Comparison of ENCODE assay signal across 7 cellular contexts in the genomic region with DNA sequence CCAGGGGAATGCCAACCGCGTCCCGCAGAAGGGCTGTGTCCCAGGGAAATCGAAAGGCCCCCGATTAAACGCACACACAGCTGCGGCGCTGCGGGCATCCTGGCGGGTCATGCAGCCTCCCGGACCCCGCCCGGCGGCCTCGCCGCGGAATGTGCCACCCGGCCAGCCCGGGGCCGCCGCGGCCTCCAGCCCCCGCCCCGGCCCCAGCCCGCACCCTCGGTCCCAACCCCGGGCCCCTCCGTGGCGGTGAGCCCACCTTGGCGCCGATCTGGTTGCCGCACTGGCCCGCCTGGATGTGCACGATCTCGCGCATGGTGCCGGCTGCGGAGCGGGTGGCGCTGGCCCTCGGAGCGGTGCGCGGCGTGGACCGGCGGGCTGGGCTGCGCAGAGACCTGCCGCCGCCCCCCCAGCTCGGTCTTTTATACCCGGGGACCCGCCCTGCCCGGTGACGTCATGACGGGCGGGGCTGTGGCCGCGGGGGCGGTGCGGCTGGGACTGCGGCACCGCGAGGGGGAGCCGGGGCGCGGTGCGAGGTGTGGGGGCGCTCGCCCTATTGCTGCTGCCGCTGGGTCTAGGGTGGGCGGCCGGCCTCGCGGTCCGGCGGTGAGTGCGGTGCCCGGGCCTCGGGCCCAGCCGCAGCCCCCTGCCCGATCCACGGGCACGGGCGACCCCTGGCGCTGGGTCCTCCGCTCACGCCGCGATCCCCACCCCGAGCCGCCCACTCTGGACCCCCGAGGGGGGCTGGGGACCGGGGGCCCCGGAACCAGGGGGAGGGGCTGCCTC. TPM values are rescaled to one million over a fixed set of nuclear protein-coding genes. Genes with fewer than 3 reads are reported as not detected.
DNase-seq lines count a peak whose midpoint lies in the region; ATAC-seq and TF ChIP-seq lines count a peak whose summit lies in the region.

A gene (minus strand): TSS at position 394 of the 783 bp plus-strand sequence. CDS start 81 bp downstream, at position 313.

- H3K36me3 Mint-ChIP-seq in WTC11, result peaks cover 29% of the 10 kb centered on the region

- TF ChIP-seq CTCF in WTC11 (IDR thresholded peaks at IDR 0.05) (no peak), cardiac fibroblast (IDR thresholded peaks at IDR 0.05; ENCODE audit: low read depth, low read length) (no peak)

- H3K27ac Mint-ChIP-seq in WTC11, result peak within 1 kb of the TSS; percentile 74; the same call in 1 of the 2 replicates

- peak; percentile 86 for TF ChIP-seq POLR2A in GM15510 (IDR thresholded peaks at IDR 0.05; ENCODE audit: borderline replicate concordance, extremely low read depth, insufficient read length)

- peaks cover 52% of the 10 kb centered on the region for H3K4me1 Mint-ChIP-seq in WTC11

- peak; percentile 60 for DNase-seq in NCI-H1105 treated with DMSO at 0.1 percent for 48 hours (lab: John Stamatoyannopoulos, UW)
- DNase-seq in WTC11 (ENCODE audit: low spot score), result peak; percentile 79
- DNase-seq in cardiac fibroblast (ENCODE audit: low read depth in 2 of 2), result peak; percentile 77 to 91
- DNase-seq in iris pigment epithelial cell (ENCODE audit: low read depth), result peak; percentile 77
- peak; percentile 87 for DNase-seq in stimulated activated CD4-positive, alpha-beta T cell treated with anti-CD3 and anti-CD28 coated beads, Interleukin-12 subunit alpha, Interleukin-12 subunit beta, amount 100 ng/mL, for 4 hours

- peak within 1 kb of the TSS; percentile 78 to 84 for H3K4me3 ChIP-seq in cardiac fibroblast (replicated peaks in 1 of 2; ENCODE audit: low read depth in 2 of 2, low read length in 2 of 2)

- CTCF ChIA-PET in WTC11 (lab: Charles Lee), result interaction anchor here (0.6 to 2.5 kb wide), 11 partner anchors 9 to 119 kb away, joined by 3 to 19 read pairs (median 4); a partner anchor contains a TSS

- peak within 1 kb of the TSS; percentile 97 for H3K4me3 Mint-ChIP-seq in WTC11

- H3K9me3 Mint-ChIP-seq in WTC11, result no peaks in the 10 kb centered on the region

- POLR2A ChIA-PET in WTC11 (lab: Charles Lee), result interaction anchor here (1.0 to 3.6 kb wide), 4 partner anchors 14 to 73 kb away, joined by 3 to 24 read pairs (median 5); no protein-coding TSS in a partner anchor

- ATAC-seq in HG02588 (IDR thresholded peaks at IDR 0.05; ENCODE audit: unreplicated experiment) (peak; percentile 83), WTC11 (peak; percentile 75)

- H3K27me3 Mint-ChIP-seq in WTC11 (ENCODE audit: low read depth), result no peaks in the 10 kb centered on the region

TF ChIP-seq in WTC11, 78 proteins besides CTCF, POLR2A, EP300 and RAD21 (continues in another document):
- TF ChIP-seq GABPB1 (CRISPR knock-in tag; IDR thresholded peaks at IDR 0.05) (peak; percentile 73), ZNF138 (CRISPR knock-in tag; conservative IDR thresholded peaks at IDR 0.05) (no peak), ZNF416 (CRISPR knock-in tag; IDR thresholded peaks at IDR 0.05) (no peak), TEAD4 (CRISPR knock-in tag; IDR thresholded peaks at IDR 0.05) (no peak), CREM (CRISPR knock-in tag; IDR thresholded peaks at IDR 0.05) (peak; percentile 94), SP1 (CRISPR knock-in tag; conservative IDR thresholded peaks at IDR 0.05) (peak; percentile 99), ZNF263 (CRISPR knock-in tag; IDR thresholded peaks at IDR 0.05; ENCODE audit: low read depth) (no peak), ZNF121 (CRISPR knock-in tag; IDR thresholded peaks at IDR 0.05) (no peak), ETV6 (CRISPR knock-in tag; IDR thresholded peaks at IDR 0.05) (peak; percentile 74; the same call in 1 of the 2 replicates), JUN (CRISPR knock-in tag; IDR thresholded peaks at IDR 0.05) (peak; percentile 45; the same call in 1 of the 2 replicates), ZNF232 (CRISPR knock-in tag; IDR thresholded peaks at IDR 0.05) (peak; percentile 83; the same call in 1 of the 2 replicates), FOXP1 (CRISPR knock-in tag; IDR thresholded peaks at IDR 0.05; ENCODE audit: borderline replicate concordance) (peak; percentile 76; the same call in 1 of the 2 replicates), NR3C1 (CRISPR knock-in tag; conservative IDR thresholded peaks at IDR 0.05; ENCODE audit: low read depth) (no peak)
- TF ChIP-seq, protein P1, sequence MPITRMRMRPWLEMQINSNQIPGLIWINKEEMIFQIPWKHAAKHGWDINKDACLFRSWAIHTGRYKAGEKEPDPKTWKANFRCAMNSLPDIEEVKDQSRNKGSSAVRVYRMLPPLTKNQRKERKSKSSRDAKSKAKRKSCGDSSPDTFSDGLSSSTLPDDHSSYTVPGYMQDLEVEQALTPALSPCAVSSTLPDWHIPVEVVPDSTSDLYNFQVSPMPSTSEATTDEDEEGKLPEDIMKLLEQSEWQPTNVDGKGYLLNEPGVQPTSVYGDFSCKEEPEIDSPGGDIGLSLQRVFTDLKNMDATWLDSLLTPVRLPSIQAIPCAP (CRISPR knock-in tag; IDR thresholded peaks at IDR 0.05), result peak; percentile 71; the same call in 1 of the 2 replicates
- TF ChIP-seq, protein P2, sequence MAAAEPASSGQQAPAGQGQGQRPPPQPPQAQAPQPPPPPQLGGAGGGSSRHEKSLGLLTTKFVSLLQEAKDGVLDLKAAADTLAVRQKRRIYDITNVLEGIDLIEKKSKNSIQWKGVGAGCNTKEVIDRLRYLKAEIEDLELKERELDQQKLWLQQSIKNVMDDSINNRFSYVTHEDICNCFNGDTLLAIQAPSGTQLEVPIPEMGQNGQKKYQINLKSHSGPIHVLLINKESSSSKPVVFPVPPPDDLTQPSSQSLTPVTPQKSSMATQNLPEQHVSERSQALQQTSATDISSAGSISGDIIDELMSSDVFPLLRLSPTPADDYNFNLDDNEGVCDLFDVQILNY (CRISPR knock-in tag; IDR thresholded peaks at IDR 0.05), result peak; percentile 60; the same call in 1 of the 2 replicates
- TF ChIP-seq, protein P3, sequence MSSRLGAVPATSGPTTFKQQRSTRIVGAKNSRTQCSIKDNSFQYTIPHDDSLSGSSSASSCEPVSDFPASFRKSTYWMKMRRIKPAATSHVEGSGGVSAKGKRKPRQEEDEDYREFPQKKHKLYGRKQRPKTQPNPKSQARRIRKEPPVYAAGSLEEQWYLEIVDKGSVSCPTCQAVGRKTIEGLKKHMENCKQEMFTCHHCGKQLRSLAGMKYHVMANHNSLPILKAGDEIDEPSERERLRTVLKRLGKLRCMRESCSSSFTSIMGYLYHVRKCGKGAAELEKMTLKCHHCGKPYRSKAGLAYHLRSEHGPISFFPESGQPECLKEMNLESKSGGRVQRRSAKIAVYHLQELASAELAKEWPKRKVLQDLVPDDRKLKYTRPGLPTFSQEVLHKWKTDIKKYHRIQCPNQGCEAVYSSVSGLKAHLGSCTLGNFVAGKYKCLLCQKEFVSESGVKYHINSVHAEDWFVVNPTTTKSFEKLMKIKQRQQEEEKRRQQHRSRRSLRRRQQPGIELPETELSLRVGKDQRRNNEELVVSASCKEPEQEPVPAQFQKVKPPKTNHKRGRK (CRISPR knock-in tag; IDR thresholded peaks at IDR 0.05; ENCODE audit: borderline replicate concordance), result no peak
- TF ChIP-seq, protein P4, sequence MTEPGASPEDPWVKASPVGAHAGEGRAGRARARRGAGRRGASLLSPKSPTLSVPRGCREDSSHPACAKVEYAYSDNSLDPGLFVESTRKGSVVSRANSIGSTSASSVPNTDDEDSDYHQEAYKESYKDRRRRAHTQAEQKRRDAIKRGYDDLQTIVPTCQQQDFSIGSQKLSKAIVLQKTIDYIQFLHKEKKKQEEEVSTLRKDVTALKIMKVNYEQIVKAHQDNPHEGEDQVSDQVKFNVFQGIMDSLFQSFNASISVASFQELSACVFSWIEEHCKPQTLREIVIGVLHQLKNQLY (CRISPR knock-in tag; IDR thresholded peaks at IDR 0.05), result peak; percentile 66; the same call in 1 of the 2 replicates
- TF ChIP-seq, protein P5, sequence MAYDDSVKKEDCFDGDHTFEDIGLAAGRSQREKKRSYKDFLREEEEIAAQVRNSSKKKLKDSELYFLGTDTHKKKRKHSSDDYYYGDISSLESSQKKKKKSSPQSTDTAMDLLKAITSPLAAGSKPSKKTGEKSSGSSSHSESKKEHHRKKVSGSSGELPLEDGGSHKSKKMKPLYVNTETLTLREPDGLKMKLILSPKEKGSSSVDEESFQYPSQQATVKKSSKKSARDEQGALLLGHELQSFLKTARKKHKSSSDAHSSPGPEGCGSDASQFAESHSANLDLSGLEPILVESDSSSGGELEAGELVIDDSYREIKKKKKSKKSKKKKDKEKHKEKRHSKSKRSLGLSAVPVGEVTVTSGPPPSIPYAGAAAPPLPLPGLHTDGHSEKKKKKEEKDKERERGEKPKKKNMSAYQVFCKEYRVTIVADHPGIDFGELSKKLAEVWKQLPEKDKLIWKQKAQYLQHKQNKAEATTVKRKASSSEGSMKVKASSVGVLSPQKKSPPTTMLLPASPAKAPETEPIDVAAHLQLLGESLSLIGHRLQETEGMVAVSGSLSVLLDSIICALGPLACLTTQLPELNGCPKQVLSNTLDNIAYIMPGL (CRISPR knock-in tag; IDR thresholded peaks at IDR 0.05), result peak; percentile 87
- TF ChIP-seq, protein P6, sequence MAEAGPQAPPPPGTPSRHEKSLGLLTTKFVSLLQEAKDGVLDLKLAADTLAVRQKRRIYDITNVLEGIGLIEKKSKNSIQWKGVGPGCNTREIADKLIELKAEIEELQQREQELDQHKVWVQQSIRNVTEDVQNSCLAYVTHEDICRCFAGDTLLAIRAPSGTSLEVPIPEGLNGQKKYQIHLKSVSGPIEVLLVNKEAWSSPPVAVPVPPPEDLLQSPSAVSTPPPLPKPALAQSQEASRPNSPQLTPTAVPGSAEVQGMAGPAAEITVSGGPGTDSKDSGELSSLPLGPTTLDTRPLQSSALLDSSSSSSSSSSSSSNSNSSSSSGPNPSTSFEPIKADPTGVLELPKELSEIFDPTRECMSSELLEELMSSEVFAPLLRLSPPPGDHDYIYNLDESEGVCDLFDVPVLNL (CRISPR knock-in tag; IDR thresholded peaks at IDR 0.05; ENCODE audit: borderline replicate concordance, low read depth), result peak; percentile 35; the same call in 1 of the 2 replicates

RNA-seq across cellular contexts. Expression of the gene that starts here (rescaled TPM):
- 357 to 403 TPM (median 394 TPM) in 3 replicates for total RNA-seq in WTC11 (2021)

Comparison
In these comparisons a context has a peak if more than half of its experiments do, and no peak if none do; other contexts are left out.
1. Peak in every context shown above with its lines: DNase-seq, ATAC-seq and H3K4me3 ChIP-seq.